8 cellular contexts compared by ENCODE assay signal in the genomic region with DNA sequence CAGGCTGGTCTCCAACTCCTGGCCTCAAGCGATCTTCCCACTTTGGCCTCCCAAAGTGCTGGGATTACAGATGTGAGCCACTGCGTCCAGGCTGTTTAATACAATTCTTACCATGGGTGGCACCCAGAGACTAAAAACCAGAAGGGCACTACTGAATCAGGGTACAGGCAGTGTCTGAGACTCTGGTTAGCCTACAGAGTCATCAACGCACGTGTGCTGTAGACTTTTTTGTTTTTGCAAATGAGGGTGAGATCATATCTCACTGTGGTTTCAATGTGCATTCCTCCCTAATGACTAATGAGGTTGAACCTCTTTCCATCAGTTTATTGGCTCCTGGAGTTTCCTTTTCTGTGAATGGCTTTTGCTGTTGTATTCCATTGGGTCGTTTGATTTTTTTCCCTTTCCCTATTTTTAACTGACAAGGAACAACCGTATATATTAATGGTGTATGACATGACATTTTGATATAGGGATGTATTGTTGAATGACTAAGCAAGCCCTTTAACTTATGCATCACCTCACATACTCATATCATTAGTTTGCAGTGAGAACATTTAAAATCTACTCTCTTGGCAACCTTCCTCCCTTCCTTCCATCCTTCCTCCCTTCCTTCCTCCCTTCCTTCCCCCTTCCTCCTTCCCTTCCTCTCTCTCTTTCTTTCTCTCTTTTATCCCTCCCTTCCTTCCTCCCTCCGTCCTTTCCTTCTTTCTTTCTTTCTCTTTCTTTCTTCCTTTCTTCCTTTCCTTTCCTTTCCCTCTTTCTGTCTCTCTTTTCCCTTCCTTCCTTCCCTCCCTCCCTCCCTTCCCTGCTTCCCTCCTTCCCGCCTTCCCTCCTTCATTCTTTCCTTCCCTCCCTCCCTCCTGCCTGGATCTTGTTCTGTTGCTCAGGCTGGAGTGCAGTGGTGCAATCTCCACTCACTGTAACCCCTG. TPM values are rescaled to one million over a fixed set of nuclear protein-coding genes. Genes with fewer than 3 reads are reported as not detected.
DNase-seq lines count a peak whose midpoint lies in the region; ATAC-seq and TF ChIP-seq lines count a peak whose summit lies in the region.

No MANE protein-coding gene starts in this region.

- H3K4ac ChIP-seq in mesenchymal stem cell (ENCODE audit: low read depth in 1 of 2, low read length in 2 of 2), result no peak overlapping the region

- peak; percentile 70 for ATAC-seq in HG02763 (IDR thresholded peaks at IDR 0.05; ENCODE audit: unreplicated experiment)

- peak overlapping the region; percentile 95 for H3K27ac ChIP-seq in brain microvascular endothelial cell
- H3K27ac ChIP-seq in mesenchymal stem cell (ENCODE audit: low read length, poor library complexity, severe bottlenecking), result peak overlapping the region; percentile 95

- H3K27me3 Mint-ChIP-seq in immature natural killer cell (ENCODE audit: low read depth in 3 of 3), result peaks cover 5 to 15% (median 10%) of the 10 kb centered on the region in 3 donors

- H2BK120ac ChIP-seq in mesenchymal stem cell (ENCODE audit: low read depth, low read length), result peak overlapping the region; percentile 15

- 33% methylated on average over 5 of the region's 8 CpGs for WGBS in mesenchymal stem cell

- H3K79me1 ChIP-seq in mesenchymal stem cell (replicated peaks; ENCODE audit: low read length, poor library complexity, severe bottlenecking), result no peaks in the 10 kb centered on the region

- no peak overlapping the region for H3K4me3 ChIP-seq in brain microvascular endothelial cell (ENCODE audit: low read depth, low read length)
- no peak overlapping the region for H3K4me3 ChIP-seq in mesenchymal stem cell (ENCODE audit: insufficient read depth in 1 of 2, low read depth in 1 of 2, low read length in 2 of 2)

- H2AFZ ChIP-seq in mesenchymal stem cell (ENCODE audit: low read depth, low read length), result no peak overlapping the region

- H2BK5ac ChIP-seq in mesenchymal stem cell (ENCODE audit: low read depth, low read length, poor library complexity, severe bottlenecking), result peak overlapping the region; percentile 94

- peak overlapping the region in 1 of 2 experiments; percentile 31 for H2BK12ac ChIP-seq in mesenchymal stem cell (ENCODE audit: low read length in 2 of 2)

- H3K4me1 Mint-ChIP-seq in immature natural killer cell, result peaks cover 0 to 5% of the 10 kb centered on the region in 2 donors

- no peaks in the 10 kb centered on the region for H3K27me3 ChIP-seq in brain microvascular endothelial cell (replicated peaks)
- peaks cover 0 to 1% of the 10 kb centered on the region in 2 experiments for H3K27me3 ChIP-seq in mesenchymal stem cell (ENCODE audit: control insufficient read depth in 1 of 2, insufficient read depth in 1 of 2, low read length in 2 of 2)

- H3K4me3 Mint-ChIP-seq in immature natural killer cell, result no peak overlapping the region

- H3K9me3 ChIP-seq in mesenchymal stem cell (ENCODE audit: control insufficient read depth, low read length), result no peaks in the 10 kb centered on the region

- no peak overlapping the region for H2BK15ac ChIP-seq in mesenchymal stem cell (ENCODE audit: low read depth, poor library complexity, severe bottlenecking)

- H3K14ac ChIP-seq in mesenchymal stem cell (ENCODE audit: low read length in 2 of 2), result no peak overlapping the region

- H3K9me3 Mint-ChIP-seq in immature natural killer cell, result no peaks in the 10 kb centered on the region

- H4K8ac ChIP-seq in mesenchymal stem cell (ENCODE audit: low read length), result no peak overlapping the region

- peak overlapping the region; percentile 47 for H2AK5ac ChIP-seq in mesenchymal stem cell (ENCODE audit: low read length, severe bottlenecking)

- H3K36me3 Mint-ChIP-seq in immature natural killer cell, result no peaks in the 10 kb centered on the region

- H3K23ac ChIP-seq in mesenchymal stem cell (ENCODE audit: low read length in 2 of 2), result no peak overlapping the region

- TF ChIP-seq CTCF in brain microvascular endothelial cell (IDR thresholded peaks at IDR 0.05; ENCODE audit: low read depth, low read length, missing control alignments), result no peak

- no peak overlapping the region for H3K4me2 ChIP-seq in mesenchymal stem cell (ENCODE audit: low read length, poor library complexity, severe bottlenecking)

- DNase-seq in activated T-cell treated with anti-CD3 and anti-CD28 coated beads for 48 hours (ENCODE audit: low read depth), result peak; percentile 17
- no peak for DNase-seq in activated T-cell treated with anti-CD3 and anti-CD28 coated beads, Interleukin-2, amount 50 U/mL, for 1 hour
- peak; percentile 83 for DNase-seq in NOMO-1 treated with DMSO at 0.1 percent for 48 hours (lab: John Stamatoyannopoulos, UW; ENCODE audit: unreplicated experiment)
- DNase-seq in brain microvascular endothelial cell, result peak; percentile 93
- peak; percentile 98 for DNase-seq in mesenchymal stem cell
- no peak for DNase-seq in NCI-H1092 treated with DMSO at 0.1 percent for 48 hours (lab: John Stamatoyannopoulos, UW)
- no peak for DNase-seq in immature natural killer cell

- H4K91ac ChIP-seq in mesenchymal stem cell (ENCODE audit: low read length), result no peak overlapping the region

- peak overlapping the region; percentile 90 for H3K9ac ChIP-seq in mesenchymal stem cell (ENCODE audit: low read length)

- H3K36me3 ChIP-seq in brain microvascular endothelial cell (replicated peaks) (no peaks in the 10 kb centered on the region), mesenchymal stem cell (ENCODE audit: control insufficient read depth in 1 of 2, insufficient read depth in 2 of 2, low read depth in 1 of 2, low read length in 2 of 2) (no peaks in the 10 kb centered on the region)

- H3K27ac Mint-ChIP-seq in immature natural killer cell, result no peak overlapping the region

- peak overlapping the region in 1 of 2 experiments; percentile 28 for H3K18ac ChIP-seq in mesenchymal stem cell (ENCODE audit: low read depth in 1 of 2, low read length in 2 of 2)

- peaks cover 27% of the 10 kb centered on the region for H3K4me1 ChIP-seq in mesenchymal stem cell (ENCODE audit: control insufficient read depth, insufficient read depth, low read depth, low read length)

- in situ Hi-C loops in brain microvascular endothelial cell (cut with HindIII; ENCODE audit: low pct_ligation_motif_present, low sequenced_read_pairs), result loop anchor here (25.0 kb wide), 1 partner anchor 336 kb away; no protein-coding TSS in a partner anchor

RNA-seq across cellular contexts. Expression of a gene that starts 9.3 kb away (rescaled TPM):
- polyA plus RNA-seq in mesenchymal stem cell (2013, experiment 1 of 2), result not detected
- polyA plus RNA-seq in mesenchymal stem cell (2013, experiment 2 of 2), result not detected
- not detected for polyA plus RNA-seq in immature natural killer cell

RNA-seq across cellular contexts. Expression of a gene that starts 9.4 kb away (rescaled TPM):
- polyA plus RNA-seq in mesenchymal stem cell (2013, experiment 1 of 2), result 0.83 TPM
- polyA plus RNA-seq in mesenchymal stem cell (2013, experiment 2 of 2), result 1.00 TPM
- polyA plus RNA-seq in immature natural killer cell, result under 1 TPM in 1 of 3 donors, not detected in 2; 0.46 TPM

RNA-seq across cellular contexts. Expression of a gene that starts 20.9 kb away (rescaled TPM):
- 0.18 TPM for polyA plus RNA-seq in mesenchymal stem cell (2013, experiment 1 of 2)
- 0.14 TPM for polyA plus RNA-seq in mesenchymal stem cell (2013, experiment 2 of 2)
- not detected for polyA plus RNA-seq in immature natural killer cell

Comparison
In these comparisons a context has a peak if more than half of its experiments do, and no peak if none do; other contexts are left out.
1. DNase-seq: peak in activated T-cell treated with anti-CD3 and anti-CD28 coated beads for 48 hours (single experiment), NOMO-1 treated with DMSO at 0.1 percent for 48 hours (single experiment), brain microvascular endothelial cell (single experiment) and mesenchymal stem cell (single experiment); none in activated T-cell treated with anti-CD3 and anti-CD28 coated beads, Interleukin-2, amount 50 U/mL, for 1 hour (single experiment), NCI-H1092 treated with DMSO at 0.1 percent for 48 hours (single experiment) and immature natural killer cell (0 of 3).